8 cellular contexts compared by ENCODE assay signal in genomic region chr4:99816611-99817309, GRCh38.
DNase-seq lines count a peak whose midpoint lies in the region; ATAC-seq lines count a peak whose summit lies in the region.

TSS of gene DAPP1 (plus strand) at chr4:99816827. CDS start at chr4:99816914, 87 bp downstream.

- H3K36me3 Mint-ChIP-seq in activated naive CD4-positive, alpha-beta T cell treated with anti-CD3 and anti-CD28 coated beads, Interleukin-2, amount 10 ng/mL, durations not matched to agents 7 days and 5 days: peaks cover 20% of the 10 kb centered on the region
- peaks cover 11% of the 10 kb centered on the region for H3K36me3 Mint-ChIP-seq in memory B cell
- H3K36me3 Mint-ChIP-seq in stimulated activated naive CD8-positive, alpha-beta T cell treated with anti-CD3 and anti-CD28 coated beads, Interleukin-15, Interleukin-2, amounts not matched to agents 100 ng/mL and 50 ng/mL, for 24 hours (ENCODE audit: low read depth): peaks cover 11% of the 10 kb centered on the region

- no peaks in the 10 kb centered on the region for H3K9me3 Mint-ChIP-seq in activated naive CD4-positive, alpha-beta T cell treated with anti-CD3 and anti-CD28 coated beads, Interleukin-2, amount 10 ng/mL, durations not matched to agents 7 days and 5 days
- no peaks in the 10 kb centered on the region for H3K9me3 Mint-ChIP-seq in memory B cell
- no peaks in the 10 kb centered on the region for H3K9me3 Mint-ChIP-seq in stimulated activated naive CD8-positive, alpha-beta T cell treated with anti-CD3 and anti-CD28 coated beads, Interleukin-15, Interleukin-2, amounts not matched to agents 100 ng/mL and 50 ng/mL, for 24 hours

- DNase-seq in SKM-1 treated with dmso at 0.1 percent for 144 hours (lab: John Stamatoyannopoulos, UW; ENCODE audit: unreplicated experiment) (peak; percentile 89), memory B cell (ENCODE audit: low spot score in 2 of 2) (peak; percentile 77 to 86), COLO829 (ENCODE audit: low spot score) (no peak), NCI-H345 treated with DMSO at 0.1 percent for 48 hours (lab: John Stamatoyannopoulos, UW; ENCODE audit: unreplicated experiment) (no peak)
- DNase-seq in activated naive CD4-positive, alpha-beta T cell treated with anti-CD3 and anti-CD28 coated beads, Interleukin-2, amount 10 ng/mL, durations not matched to agents 7 days and 5 days: peak; percentile 91

- no peaks in the 10 kb centered on the region for H3K27me3 Mint-ChIP-seq in activated naive CD4-positive, alpha-beta T cell treated with anti-CD3 and anti-CD28 coated beads, Interleukin-2, amount 10 ng/mL, durations not matched to agents 7 days and 5 days
- H3K27me3 Mint-ChIP-seq in memory B cell: no peaks in the 10 kb centered on the region
- H3K27me3 Mint-ChIP-seq in stimulated activated naive CD8-positive, alpha-beta T cell treated with anti-CD3 and anti-CD28 coated beads, Interleukin-15, Interleukin-2, amounts not matched to agents 100 ng/mL and 50 ng/mL, for 24 hours: no peaks in the 10 kb centered on the region

- peak; percentile 96 for ATAC-seq in GM18867 (IDR thresholded peaks at IDR 0.05; ENCODE audit: unreplicated experiment)
- ATAC-seq in HG02981 (IDR thresholded peaks at IDR 0.05; ENCODE audit: unreplicated experiment): peak; percentile 97
- ATAC-seq in memory B cell (ENCODE audit: low read depth): peak; percentile 88

- peak within 1 kb of the TSS; percentile 96 for H3K27ac Mint-ChIP-seq in activated naive CD4-positive, alpha-beta T cell treated with anti-CD3 and anti-CD28 coated beads, Interleukin-2, amount 10 ng/mL, durations not matched to agents 7 days and 5 days
- peak within 1 kb of the TSS; percentile 99 for H3K27ac Mint-ChIP-seq in memory B cell
- peak within 1 kb of the TSS; percentile 85 for H3K27ac Mint-ChIP-seq in stimulated activated naive CD8-positive, alpha-beta T cell treated with anti-CD3 and anti-CD28 coated beads, Interleukin-15, Interleukin-2, amounts not matched to agents 100 ng/mL and 50 ng/mL, for 24 hours

- peak within 1 kb of the TSS; percentile 86 for H3K4me3 Mint-ChIP-seq in activated naive CD4-positive, alpha-beta T cell treated with anti-CD3 and anti-CD28 coated beads, Interleukin-2, amount 10 ng/mL, durations not matched to agents 7 days and 5 days
- H3K4me3 Mint-ChIP-seq in memory B cell: peak within 1 kb of the TSS; percentile 100
- peak within 1 kb of the TSS; percentile 87 for H3K4me3 Mint-ChIP-seq in stimulated activated naive CD8-positive, alpha-beta T cell treated with anti-CD3 and anti-CD28 coated beads, Interleukin-15, Interleukin-2, amounts not matched to agents 100 ng/mL and 50 ng/mL, for 24 hours

- CTCF ChIA-PET in activated naive CD4-positive, alpha-beta T cell treated with anti-CD3 and anti-CD28 coated beads, Interleukin-2, amount 10 ng/mL, durations not matched to agents 7 days and 5 days (lab: Charles Lee): interaction anchor here (0.7 to 5.0 kb wide), 8 partner anchors 9 to 130 kb away, joined by 3 to 20 read pairs (median 5); partner anchors contain the start of gene DNAJB14

- H3K4me1 Mint-ChIP-seq in activated naive CD4-positive, alpha-beta T cell treated with anti-CD3 and anti-CD28 coated beads, Interleukin-2, amount 10 ng/mL, durations not matched to agents 7 days and 5 days: peaks cover 67% of the 10 kb centered on the region
- peaks cover 41% of the 10 kb centered on the region for H3K4me1 Mint-ChIP-seq in memory B cell
- H3K4me1 Mint-ChIP-seq in stimulated activated naive CD8-positive, alpha-beta T cell treated with anti-CD3 and anti-CD28 coated beads, Interleukin-15, Interleukin-2, amounts not matched to agents 100 ng/mL and 50 ng/mL, for 24 hours (ENCODE audit: low read depth): peaks cover 80% of the 10 kb centered on the region

Comparison
In these comparisons a context has a peak if more than half of its experiments do, and no peak if none do; other contexts are left out.
1. DNase-seq: peak in SKM-1 treated with dmso at 0.1 percent for 144 hours (single experiment), activated naive CD4-positive, alpha-beta T cell treated with anti-CD3 and anti-CD28 coated beads, Interleukin-2, amount 10 ng/mL, durations not matched to agents 7 days and 5 days (single experiment) and memory B cell (2 of 2); none in COLO829 (single experiment) and NCI-H345 treated with DMSO at 0.1 percent for 48 hours (single experiment).
2. Peak in every context shown above with its lines, with median percentiles within 50 percentile points of each other: ATAC-seq, H3K27ac Mint-ChIP-seq and H3K4me3 Mint-ChIP-seq.